In the genomic region with DNA sequence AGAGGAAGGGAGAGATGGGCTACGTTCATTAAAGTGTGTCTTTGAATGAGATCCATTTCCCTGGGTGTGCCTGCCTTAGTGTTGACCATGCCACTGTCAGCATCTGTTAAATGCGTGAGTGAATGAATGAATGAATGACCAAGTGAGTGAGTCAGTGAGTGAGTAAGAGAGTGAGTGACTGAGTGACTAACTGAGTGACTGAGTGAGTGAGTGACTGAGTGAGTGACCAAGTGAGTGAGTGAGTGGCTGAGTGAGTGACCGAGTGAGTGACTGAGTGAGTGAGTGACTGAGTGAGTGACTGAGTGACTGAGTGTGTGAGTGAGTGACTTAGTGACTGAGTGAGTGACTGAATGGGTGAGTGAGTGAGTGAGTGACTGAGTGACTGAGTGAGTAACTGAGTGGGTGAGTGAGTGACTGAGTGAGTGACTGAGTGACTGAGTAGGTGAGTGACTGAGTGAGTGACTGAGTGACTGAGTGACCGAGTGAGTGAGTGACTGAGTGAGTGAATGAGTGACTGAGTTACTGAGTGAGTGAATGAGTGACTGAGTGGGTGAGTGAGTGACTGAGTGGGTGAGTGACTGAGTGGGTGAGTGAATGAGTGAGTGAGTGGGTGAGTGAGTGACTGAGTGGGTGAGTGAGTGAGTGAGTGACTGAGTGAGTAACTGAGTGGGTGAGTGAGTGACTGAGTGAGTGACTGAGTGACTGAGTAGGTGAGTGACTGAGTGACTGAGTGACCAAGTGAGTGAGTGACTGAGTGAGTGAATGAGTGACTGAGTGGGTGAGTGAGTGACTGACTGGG, we compare ENCODE assay signal across 22 cellular contexts. TPM values are rescaled to one million over a fixed set of nuclear protein-coding genes. Genes with fewer than 3 reads are reported as not detected.
DNase-seq lines count a peak whose midpoint lies in the region; ATAC-seq, FAIRE-seq and TF ChIP-seq lines count a peak whose summit lies in the region.
"Had no signal": no experiment of that assay in that cellular context is flagged by ENCODE, and none has a peak within 500 bp of the region (broad histone marks: within the 10 kb centered on the region; RNA-seq: fewer than 3 reads in every experiment).

No MANE protein-coding gene starts in this region.

- peak; percentile 5 for FAIRE-seq in GM18507 (lab: Jason Lieb, UNC)

- H3K4me3 Mint-ChIP-seq in T-helper 1 cell treated with Interleukin-12 subunit alpha and Interleukin-12 subunit beta and Interleukin-4 antibody, amounts not matched to agents 30 μg/mL and 1 μg/mL, for 36 hours = peak overlapping the region; percentile 16
- no peak overlapping the region for H3K4me3 Mint-ChIP-seq in activated naive CD8-positive, alpha-beta T cell treated with anti-CD3 and anti-CD28 coated beads for 36 hours
- H3K4me3 Mint-ChIP-seq in naive thymus-derived CD8-positive, alpha-beta T cell = peak overlapping the region in 7 of 10 donors; percentile 24 to 57 (median 50)
- H3K4me3 Mint-ChIP-seq: effector memory CD8-positive, alpha-beta T cell had no signal

- H3K4me1 ChIP-seq in tibial artery = no peaks in the 10 kb centered on the region
- H3K4me1 ChIP-seq in Peyer's patch = no peaks in the 10 kb centered on the region
- H3K4me1 ChIP-seq: ascending aorta had no signal

- H3K27me3 ChIP-seq in tibial artery (peaks cover 0 to 32% of the 10 kb centered on the region in 2 donors), Peyer's patch (no peaks in the 10 kb centered on the region)
- H3K27me3 ChIP-seq: ascending aorta, tibial nerve had no signal

- ATAC-seq in naive thymus-derived CD8-positive, alpha-beta T cell = no peak
- ATAC-seq in GM19463 (IDR thresholded peaks at IDR 0.05; ENCODE audit: unreplicated experiment) = no peak
- ATAC-seq: effector memory CD8-positive, alpha-beta T cell; left ventricle myocardium superior had no signal

- no peak for DNase-seq in T-helper 1 cell
- no peak for DNase-seq in GM18507 (ENCODE audit: extremely low spot score, insufficient read length, low read depth)
- DNase-seq in activated naive CD8-positive, alpha-beta T cell treated with anti-CD3 and anti-CD28 coated beads for 36 hours = no peak
- DNase-seq in naive thymus-derived CD8-positive, alpha-beta T cell = peak in 1 of 10 donors; percentile 36
- no peak for DNase-seq in tibial artery
- DNase-seq in Peyer's patch = no peak
- DNase-seq: activated CD4-positive, alpha-beta T cell treated with anti-CD3 and anti-CD28 coated beads, Interleukin-2, amount 50 U/mL, for 4 hours; AML-193; cerebellar nuclear complex; effector memory CD8-positive, alpha-beta T cell; GM23248; NCI-H1930; stimulated activated CD4-positive, alpha-beta T cell treated with anti-CD3 and anti-CD28 coated beads, Interleukin-15, amount 100 ng/mL, for 24 hours had no signal

- no peak for TF ChIP-seq POLR2A in Peyer's patch (IDR thresholded peaks at IDR 0.05)

- H3K36me3 ChIP-seq in tibial artery (no peaks in the 10 kb centered on the region), Peyer's patch (no peaks in the 10 kb centered on the region)
- H3K36me3 ChIP-seq: ascending aorta, tibial nerve had no signal

- H3K27me3 Mint-ChIP-seq in T-helper 1 cell treated with Interleukin-12 subunit alpha and Interleukin-12 subunit beta and Interleukin-4 antibody, amounts not matched to agents 30 μg/mL and 1 μg/mL, for 36 hours (ENCODE audit: low read depth) = no peaks in the 10 kb centered on the region
- H3K27me3 Mint-ChIP-seq in activated naive CD8-positive, alpha-beta T cell treated with anti-CD3 and anti-CD28 coated beads for 36 hours = no peaks in the 10 kb centered on the region
- H3K27me3 Mint-ChIP-seq in naive thymus-derived CD8-positive, alpha-beta T cell = no peaks in the 10 kb centered on the region

- intact Hi-C loops in tibial artery (cut with DNase I; ENCODE audit: low total_unique reads) = no loop called here

- peaks cover 53% of the 10 kb centered on the region for H3K36me3 Mint-ChIP-seq in T-helper 1 cell treated with Interleukin-12 subunit alpha and Interleukin-12 subunit beta and Interleukin-4 antibody, amounts not matched to agents 30 μg/mL and 1 μg/mL, for 36 hours (ENCODE audit: low read depth)
- peaks cover 20% of the 10 kb centered on the region for H3K36me3 Mint-ChIP-seq in activated naive CD8-positive, alpha-beta T cell treated with anti-CD3 and anti-CD28 coated beads for 36 hours
- peaks cover 0 to 6% (median 0%) of the 10 kb centered on the region in 3 donors for H3K36me3 Mint-ChIP-seq in naive thymus-derived CD8-positive, alpha-beta T cell

- no peaks in the 10 kb centered on the region for H3K9me3 Mint-ChIP-seq in T-helper 1 cell treated with Interleukin-12 subunit alpha and Interleukin-12 subunit beta and Interleukin-4 antibody, amounts not matched to agents 30 μg/mL and 1 μg/mL, for 36 hours
- peaks cover 21% of the 10 kb centered on the region for H3K9me3 Mint-ChIP-seq in activated naive CD8-positive, alpha-beta T cell treated with anti-CD3 and anti-CD28 coated beads for 36 hours
- peaks cover 0 to 29% (median 0%) of the 10 kb centered on the region in 9 donors for H3K9me3 Mint-ChIP-seq in naive thymus-derived CD8-positive, alpha-beta T cell

- no peak overlapping the region for H3K4me3 ChIP-seq in tibial artery
- H3K4me3 ChIP-seq in Peyer's patch = no peak overlapping the region
- H3K4me3 ChIP-seq: ascending aorta, GM23248, tibial nerve had no signal

- TF ChIP-seq CTCF in tibial artery (IDR thresholded peaks at IDR 0.05) (no peak), Peyer's patch (IDR thresholded peaks at IDR 0.05) (no peak)

- H3K9me3 ChIP-seq in tibial artery = no peaks in the 10 kb centered on the region
- H3K9me3 ChIP-seq in Peyer's patch = no peaks in the 10 kb centered on the region
- H3K9me3 ChIP-seq: ascending aorta, tibial nerve had no signal

- peaks cover 53% of the 10 kb centered on the region for H3K4me1 Mint-ChIP-seq in T-helper 1 cell treated with Interleukin-12 subunit alpha and Interleukin-12 subunit beta and Interleukin-4 antibody, amounts not matched to agents 30 μg/mL and 1 μg/mL, for 36 hours (ENCODE audit: low read depth)
- peaks cover 48% of the 10 kb centered on the region for H3K4me1 Mint-ChIP-seq in activated naive CD8-positive, alpha-beta T cell treated with anti-CD3 and anti-CD28 coated beads for 36 hours
- H3K4me1 Mint-ChIP-seq in naive thymus-derived CD8-positive, alpha-beta T cell = peaks cover 49 to 95% (median 84%) of the 10 kb centered on the region in 4 donors

- POLR2A ChIA-PET in naive thymus-derived CD8-positive, alpha-beta T cell (lab: Charles Lee) = interaction anchor here (1.3 to 3.1 kb wide), 2 partner anchors 12 to 16 kb away, joined by 4 to 22 read pairs; a partner anchor contains a TSS

- H3K27ac ChIP-seq in tibial artery = no peak overlapping the region
- no peak overlapping the region for H3K27ac ChIP-seq in Peyer's patch
- H3K27ac ChIP-seq: 22Rv1, ascending aorta, GM23248, RWPE1 had no signal

- peak overlapping the region; percentile 88 for H3K27ac Mint-ChIP-seq in T-helper 1 cell treated with Interleukin-12 subunit alpha and Interleukin-12 subunit beta and Interleukin-4 antibody, amounts not matched to agents 30 μg/mL and 1 μg/mL, for 36 hours
- peak overlapping the region; percentile 17 for H3K27ac Mint-ChIP-seq in activated naive CD8-positive, alpha-beta T cell treated with anti-CD3 and anti-CD28 coated beads for 36 hours
- H3K27ac Mint-ChIP-seq in naive thymus-derived CD8-positive, alpha-beta T cell = peak overlapping the region; percentile 59 to 97 (median 86)
- H3K27ac Mint-ChIP-seq: effector memory CD8-positive, alpha-beta T cell had no signal

RNA-seq across cellular contexts. Expression of a gene that starts 11.2 kb away (rescaled TPM):
- total RNA-seq in activated naive CD8-positive, alpha-beta T cell treated with anti-CD3 and anti-CD28 coated beads for 36 hours = 10 to 100 TPM; 50.8 to 52.9 TPM
- total RNA-seq in naive thymus-derived CD8-positive, alpha-beta T cell = 100 to 1,000 TPM; 116 to 117 TPM
- polyA plus RNA-seq in naive thymus-derived CD8-positive, alpha-beta T cell = 100 to 1,000 TPM; 158 to 284 (median 273) TPM
- 1 to 10 TPM in 1 of 4 donors, not detected in 3; 1.2 TPM for total RNA-seq in Peyer's patch
- total RNA-seq: ascending aorta, fibroblast of lung, GM23248, HT-29 had no signal
- polyA plus RNA-seq: fibroblast of lung, GM23248 had no signal

Comparison
In these comparisons a context has a peak if more than half of its experiments do, and no peak if none do; other contexts are left out.
1. H3K27ac Mint-ChIP-seq: peak in every context shown above with its lines; median percentile 88 in T-helper 1 cell treated with Interleukin-12 subunit alpha and Interleukin-12 subunit beta and Interleukin-4 antibody, amounts not matched to agents 30 μg/mL and 1 μg/mL, for 36 hours; 86 in naive thymus-derived CD8-positive, alpha-beta T cell; 17 in activated naive CD8-positive, alpha-beta T cell treated with anti-CD3 and anti-CD28 coated beads for 36 hours.
2. RNA of a gene that starts 11.2 kb away (total RNA-seq): 116 to 117 TPM in naive thymus-derived CD8-positive, alpha-beta T cell and 50.8 to 52.9 TPM in activated naive CD8-positive, alpha-beta T cell treated with anti-CD3 and anti-CD28 coated beads for 36 hours; 1.2 TPM in Peyer's patch; every median in the first group is over 10 times any median in the second.